ENCODE assay signal across 14 cellular contexts in genomic region chr16:84862804-84863484, GRCh38. TPM values are rescaled to one million over a fixed set of nuclear protein-coding genes. Genes with fewer than 3 reads are reported as not detected.
DNase-seq lines count a peak whose midpoint lies in the region; ATAC-seq and TF ChIP-seq lines count a peak whose summit lies in the region.
"Had no signal": no experiment of that assay in that cellular context is flagged by ENCODE, and none has a peak within 500 bp of the region (broad histone marks: within the 10 kb centered on the region; RNA-seq: fewer than 3 reads in every experiment).

No MANE protein-coding gene starts in this region.

- peaks cover 15% of the 10 kb centered on the region for H3K9me3 Mint-ChIP-seq in activated CD4-positive, alpha-beta T cell treated with anti-CD3 and anti-CD28 coated beads for 36 hours (ENCODE audit: low read depth)

- intact Hi-C loops in body of pancreas (cut with DNase I), result no loop called here
- intact Hi-C loops in testis (cut with DNase I; ENCODE audit: low total_unique reads), result no loop called here
- intact Hi-C loops in activated CD4-positive, alpha-beta T cell treated with anti-CD3 and anti-CD28 coated beads for 36 hours (cut with DNase I, micrococcal nuclease), result no loop called here

- peak; percentile 2 for DNase-seq in 8988T
- DNase-seq in DMS79 treated with DMSO at 0.1 percent for 48 hours (lab: John Stamatoyannopoulos, UW), result peak; percentile 9
- no peak for DNase-seq in body of pancreas
- DNase-seq in testis, result peak; percentile 36
- DNase-seq in A172 (ENCODE audit: low spot score), result no peak
- no peak for DNase-seq in activated CD4-positive, alpha-beta T cell treated with anti-CD3 and anti-CD28 coated beads for 36 hours
- no peak for DNase-seq in tibial nerve (ENCODE audit: low spot score in 2 of 2)
- DNase-seq: CD8-positive, alpha-beta T cell; COR-L47; DMS153; GF-D8; KBM-7 had no signal

- H3K4me1 Mint-ChIP-seq in activated CD4-positive, alpha-beta T cell treated with anti-CD3 and anti-CD28 coated beads for 36 hours, result no peaks in the 10 kb centered on the region
- H3K4me1 Mint-ChIP-seq: B cell, CD14-positive monocyte had no signal

- 61% methylated on average over 7 to 8 of the region's 8 CpGs for WGBS in body of pancreas, 2 donors
- WGBS in testis, 2 donors, result 54 to 61% methylated on average over 8 of the region's 8 CpGs
- WGBS in tibial nerve, 2 donors, result 77 to 78% methylated on average over 8 of the region's 8 CpGs

- H3K36me3 ChIP-seq in body of pancreas (replicated peaks in 1 of 2; ENCODE audit: insufficient read depth in 1 of 2, low read depth in 2 of 2) (no peaks in the 10 kb centered on the region), testis (ENCODE audit: low read depth, missing control alignments) (no peaks in the 10 kb centered on the region), tibial nerve (peaks cover 0 to 56% (median 0%) of the 10 kb centered on the region in 3 donors)

- peaks cover 2% of the 10 kb centered on the region for H3K36me3 Mint-ChIP-seq in activated CD4-positive, alpha-beta T cell treated with anti-CD3 and anti-CD28 coated beads for 36 hours (ENCODE audit: low read depth)

- TF ChIP-seq EP300 in tibial nerve (IDR thresholded peaks at IDR 0.05), result no peak

- ATAC-seq in body of pancreas, result peak; percentile 9
- ATAC-seq in activated CD4-positive, alpha-beta T cell treated with anti-CD3 and anti-CD28 coated beads for 36 hours, result no peak
- ATAC-seq: CD8-positive, alpha-beta T cell had no signal

- H3K27ac ChIP-seq in body of pancreas, result no peak overlapping the region
- peak overlapping the region; percentile 44 to 62 for H3K27ac ChIP-seq in testis
- peak overlapping the region in 1 of 4 donors; percentile 26 for H3K27ac ChIP-seq in tibial nerve

- TF ChIP-seq CTCF in body of pancreas (IDR thresholded peaks at IDR 0.05) (no peak), testis (IDR thresholded peaks at IDR 0.05) (no peak), tibial nerve (IDR thresholded peaks at IDR 0.05) (no peak)

- H3K4me1 ChIP-seq in body of pancreas, result no peaks in the 10 kb centered on the region
- H3K4me1 ChIP-seq in testis, result peaks cover 19% of the 10 kb centered on the region
- H3K4me1 ChIP-seq in tibial nerve, result peaks cover 0 to 14% (median 2%) of the 10 kb centered on the region in 4 donors

- peaks cover 2% of the 10 kb centered on the region for H3K27me3 Mint-ChIP-seq in activated CD4-positive, alpha-beta T cell treated with anti-CD3 and anti-CD28 coated beads for 36 hours

- CTCF ChIA-PET in activated CD4-positive, alpha-beta T cell treated with anti-CD3 and anti-CD28 coated beads for 36 hours (lab: Charles Lee), result interaction anchor here (0.6 kb wide), 1 partner anchor 500 kb away, joined by 5 read pairs; no protein-coding TSS in a partner anchor

- no peaks in the 10 kb centered on the region for H3K9me3 ChIP-seq in body of pancreas
- H3K9me3 ChIP-seq in testis, result no peaks in the 10 kb centered on the region
- H3K9me3 ChIP-seq in tibial nerve, result peaks cover 0 to 24% (median 3%) of the 10 kb centered on the region in 4 donors

- POLR2A ChIA-PET in activated CD4-positive, alpha-beta T cell treated with anti-CD3 and anti-CD28 coated beads for 36 hours (lab: Charles Lee), result no interaction called here

- H3K27me3 ChIP-seq in body of pancreas (no peaks in the 10 kb centered on the region), testis (no peaks in the 10 kb centered on the region), tibial nerve (no peaks in the 10 kb centered on the region)

- TF ChIP-seq POLR2A in body of pancreas (IDR thresholded peaks at IDR 0.05) (no peak), testis (IDR thresholded peaks at IDR 0.05) (no peak), tibial nerve (IDR thresholded peaks at IDR 0.05) (no peak)

- no peak overlapping the region for H3K4me3 Mint-ChIP-seq in activated CD4-positive, alpha-beta T cell treated with anti-CD3 and anti-CD28 coated beads for 36 hours
- H3K4me3 Mint-ChIP-seq: B cell; CD14-positive monocyte; CD8-positive, alpha-beta T cell had no signal

- no peak overlapping the region for H3K27ac Mint-ChIP-seq in activated CD4-positive, alpha-beta T cell treated with anti-CD3 and anti-CD28 coated beads for 36 hours
- H3K27ac Mint-ChIP-seq: B cell; CD8-positive, alpha-beta T cell had no signal

- H3K4me3 ChIP-seq in body of pancreas, result no peak overlapping the region
- H3K4me3 ChIP-seq in testis, result no peak overlapping the region
- H3K4me3 ChIP-seq in tibial nerve, result no peak overlapping the region

RNA-seq across cellular contexts. Expression of gene CRISPLD2, which starts 43.2 kb away (rescaled TPM):
- total RNA-seq in body of pancreas (100 to 1,000 TPM in 1 of 2 donors, 10 to 100 TPM in 1; 27.5 to 129 TPM), testis (10 to 100 TPM; 47.7 to 59.6 TPM), tibial nerve (100 to 1,000 TPM; 136 to 232 (median 207) TPM)
- 48.8 TPM for polyA plus RNA-seq in testis (ENCODE audit: insufficient read depth, low read depth, low replicate concordance)
- total RNA-seq in A172 (2014; rRNA removed; shearing (Covaris generic)), result 0.95 and 1.1 TPM in 2 replicates
- total RNA-seq in activated CD4-positive, alpha-beta T cell treated with anti-CD3 and anti-CD28 coated beads for 36 hours, result under 1 TPM; 0.05 to 0.11 TPM

Comparison
In these comparisons a context has a peak if more than half of its experiments do, and no peak if none do; other contexts are left out.
1. DNase-seq: peak in 8988T (single experiment), DMS79 treated with DMSO at 0.1 percent for 48 hours (single experiment) and testis (single experiment); none in body of pancreas (0 of 4), A172 (single experiment), activated CD4-positive, alpha-beta T cell treated with anti-CD3 and anti-CD28 coated beads for 36 hours (single experiment) and tibial nerve (0 of 2).
2. H3K27ac ChIP-seq: peak in testis (2 of 2); none in body of pancreas (0 of 4).
3. RNA of gene CRISPLD2, which starts 43.2 kb away (total RNA-seq): 136 to 232 TPM in tibial nerve, 27.5 to 129 TPM in body of pancreas and 47.7 to 59.6 TPM in testis; 0.95 to 1.1 TPM in A172 and 0.05 to 0.11 TPM in activated CD4-positive, alpha-beta T cell treated with anti-CD3 and anti-CD28 coated beads for 36 hours; every median in the first group is over 10 times any median in the second.